22 cellular contexts compared by ENCODE assay signal in the genomic region with DNA sequence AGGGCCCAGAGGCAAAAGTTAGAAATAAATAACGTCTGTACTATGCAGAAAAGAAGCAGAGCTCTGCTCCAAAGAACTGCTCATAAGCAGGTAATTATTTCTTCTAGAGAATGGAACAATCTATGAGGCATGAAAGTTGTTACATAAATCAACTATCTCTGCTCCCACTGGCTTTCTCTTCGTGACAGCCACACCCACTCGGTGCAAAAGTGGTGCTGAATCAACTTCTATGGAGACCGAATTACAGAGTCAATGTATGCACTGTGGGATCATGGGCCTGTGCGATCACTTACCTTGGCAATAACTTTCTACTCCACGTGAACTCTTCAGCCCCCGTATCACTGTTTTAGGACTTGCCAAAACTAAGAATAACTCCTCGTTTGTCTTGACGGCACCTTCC.
DNase-seq lines count a peak whose midpoint lies in the region; ATAC-seq and TF ChIP-seq lines count a peak whose summit lies in the region.
"Had no signal": no experiment of that assay in that cellular context is flagged by ENCODE, and none has a peak within 500 bp of the region (broad histone marks: within the 10 kb centered on the region; RNA-seq: fewer than 3 reads in every experiment).

No MANE protein-coding gene starts in this region.

- DNase-seq in GM10266 (ENCODE audit: extremely low spot score) (peak; percentile 5), fibroblast of mammary gland (ENCODE audit: low read depth) (peak; percentile 15), putamen (ENCODE audit: low spot score) (peak; percentile 52)
- DNase-seq in activated T-cell treated with anti-CD3 and anti-CD28 coated beads, Interleukin-2, amount 50 U/mL, for 24 hours: no peak
- no peak for DNase-seq in activated T-cell treated with anti-CD3 and anti-CD28 coated beads, Interleukin-2, amount 50 U/mL, for 72 hours
- DNase-seq: activated CD4-positive, alpha-beta T cell treated with anti-CD3 and anti-CD28 coated beads, Interleukin-2, amount 10 ng/mL, durations not matched to agents 24 days and 14 days; activated CD8-positive, alpha-beta memory T cell treated with anti-CD3 and anti-CD28 coated beads, Interleukin-2, amount 50 U/mL, for 4 hours; activated gamma-delta T cell; H7; kidney; mesenchymal stem cell; NCI-H1092; tibial artery had no signal

- H3K4me3 Mint-ChIP-seq in activated T-cell treated with anti-CD3 and anti-CD28 coated beads, Interleukin-2, amount 50 U/mL, for 24 hours: no peak overlapping the region
- no peak overlapping the region for H3K4me3 Mint-ChIP-seq in activated T-cell treated with anti-CD3 and anti-CD28 coated beads, Interleukin-2, amount 50 U/mL, for 72 hours
- H3K4me3 Mint-ChIP-seq: activated CD4-positive, alpha-beta T cell treated with anti-CD3 and anti-CD28 coated beads, Interleukin-2, amount 10 ng/mL, durations not matched to agents 24 days and 14 days; dendritic cell treated with granulocyte-macrophage colony-stimulating factor and Interleukin-4, amounts not matched to agents 40 ng/mL and 50 ng/mL, for 4 days; stimulated activated naive CD8-positive, alpha-beta T cell treated with anti-CD3 and anti-CD28 coated beads, Interleukin-15, Interleukin-2, amounts not matched to agents 100 ng/mL and 50 ng/mL, for 24 hours had no signal

- H2AFZ ChIP-seq in OCI-LY1 (ENCODE audit: low read length): peak overlapping the region; percentile 79; the same call in 1 of the 2 replicates

- no peaks in the 10 kb centered on the region for H3K9me3 ChIP-seq in OCI-LY1 (ENCODE audit: low read length)
- H3K9me3 ChIP-seq: tibial artery had no signal

- H3K27me3 Mint-ChIP-seq in activated T-cell treated with anti-CD3 and anti-CD28 coated beads, Interleukin-2, amount 50 U/mL, for 24 hours: peaks cover 73% of the 10 kb centered on the region
- peaks cover 47% of the 10 kb centered on the region for H3K27me3 Mint-ChIP-seq in activated T-cell treated with anti-CD3 and anti-CD28 coated beads, Interleukin-2, amount 50 U/mL, for 72 hours (ENCODE audit: low read depth)
- H3K27me3 Mint-ChIP-seq: activated CD4-positive, alpha-beta T cell treated with anti-CD3 and anti-CD28 coated beads, Interleukin-2, amount 10 ng/mL, durations not matched to agents 24 days and 14 days; dendritic cell treated with granulocyte-macrophage colony-stimulating factor and Interleukin-4, amounts not matched to agents 40 ng/mL and 50 ng/mL, for 4 days; progenitor cell of endocrine pancreas; stimulated activated naive CD8-positive, alpha-beta T cell treated with anti-CD3 and anti-CD28 coated beads, Interleukin-15, Interleukin-2, amounts not matched to agents 100 ng/mL and 50 ng/mL, for 24 hours had no signal

- H3K27ac ChIP-seq in OCI-LY1 (ENCODE audit: low read depth, low read length, poor library complexity, severe bottlenecking): peak overlapping the region; percentile 96
- H3K27ac ChIP-seq: KMS-11, RWPE1, tibial artery had no signal

- H3K36me3 ChIP-seq in OCI-LY1 (ENCODE audit: insufficient read depth, low read length): no peaks in the 10 kb centered on the region
- H3K36me3 ChIP-seq: tibial artery had no signal

- H3K4me3 ChIP-seq in OCI-LY1 (ENCODE audit: low read depth, low read length, poor library complexity, severe bottlenecking) (peak overlapping the region; percentile 53), fibroblast of mammary gland (ENCODE audit: control insufficient read depth, low read depth, low read length) (no peak overlapping the region)
- H3K4me3 ChIP-seq: tibial artery had no signal

- H3K9ac ChIP-seq in OCI-LY1 (ENCODE audit: low read length): peak overlapping the region; percentile 75
- H3K9ac ChIP-seq: KMS-11 had no signal

- no peaks in the 10 kb centered on the region for H3F3A ChIP-seq in OCI-LY1 (ENCODE audit: insufficient read depth, low read length)

- H3K9me3 Mint-ChIP-seq in activated T-cell treated with anti-CD3 and anti-CD28 coated beads, Interleukin-2, amount 50 U/mL, for 24 hours: no peaks in the 10 kb centered on the region
- peaks cover 0 to 2% of the 10 kb centered on the region in 2 donors for H3K9me3 Mint-ChIP-seq in activated T-cell treated with anti-CD3 and anti-CD28 coated beads, Interleukin-2, amount 50 U/mL, for 72 hours
- H3K9me3 Mint-ChIP-seq: activated CD4-positive, alpha-beta T cell treated with anti-CD3 and anti-CD28 coated beads, Interleukin-2, amount 10 ng/mL, durations not matched to agents 24 days and 14 days; dendritic cell treated with granulocyte-macrophage colony-stimulating factor and Interleukin-4, amounts not matched to agents 40 ng/mL and 50 ng/mL, for 4 days; natural killer cell treated with Interleukin-12 subunit alpha and Interleukin-12 subunit beta and Interleukin-15 and Interleukin-18, amount 100 ng/mL, for 72 hours; stimulated activated naive CD8-positive, alpha-beta T cell treated with anti-CD3 and anti-CD28 coated beads, Interleukin-15, Interleukin-2, amounts not matched to agents 100 ng/mL and 50 ng/mL, for 24 hours had no signal

- H3K27ac Mint-ChIP-seq in activated T-cell treated with anti-CD3 and anti-CD28 coated beads, Interleukin-2, amount 50 U/mL, for 24 hours: no peak overlapping the region
- no peak overlapping the region for H3K27ac Mint-ChIP-seq in activated T-cell treated with anti-CD3 and anti-CD28 coated beads, Interleukin-2, amount 50 U/mL, for 72 hours
- H3K27ac Mint-ChIP-seq: activated CD4-positive, alpha-beta T cell treated with anti-CD3 and anti-CD28 coated beads, Interleukin-2, amount 10 ng/mL, durations not matched to agents 24 days and 14 days; dendritic cell treated with granulocyte-macrophage colony-stimulating factor and Interleukin-4, amounts not matched to agents 40 ng/mL and 50 ng/mL, for 4 days; progenitor cell of endocrine pancreas; stimulated activated naive CD8-positive, alpha-beta T cell treated with anti-CD3 and anti-CD28 coated beads, Interleukin-15, Interleukin-2, amounts not matched to agents 100 ng/mL and 50 ng/mL, for 24 hours had no signal

- H4K20me1 ChIP-seq in OCI-LY1 (ENCODE audit: insufficient read depth, low read length): no peaks in the 10 kb centered on the region

- H3K36me3 Mint-ChIP-seq in activated T-cell treated with anti-CD3 and anti-CD28 coated beads, Interleukin-2, amount 50 U/mL, for 24 hours (ENCODE audit: low read depth): no peaks in the 10 kb centered on the region
- peaks cover 0 to 4% of the 10 kb centered on the region in 2 donors for H3K36me3 Mint-ChIP-seq in activated T-cell treated with anti-CD3 and anti-CD28 coated beads, Interleukin-2, amount 50 U/mL, for 72 hours (ENCODE audit: insufficient read depth in 2 of 2)
- H3K36me3 Mint-ChIP-seq: natural killer cell treated with Interleukin-12 subunit alpha and Interleukin-12 subunit beta and Interleukin-15 and Interleukin-18, amount 100 ng/mL, for 72 hours had no signal

- no peaks in the 10 kb centered on the region for H3K79me2 ChIP-seq in OCI-LY1 (ENCODE audit: insufficient read depth, low read length)

- ATAC-seq in GM18519 (IDR thresholded peaks at IDR 0.05; ENCODE audit: low FRiP score, unreplicated experiment) (no peak), GM18502 (IDR thresholded peaks at IDR 0.05; ENCODE audit: poor library complexity, unreplicated experiment) (no peak)
- no peak for ATAC-seq in activated T-cell treated with anti-CD3 and anti-CD28 coated beads, Interleukin-2, amount 50 U/mL, for 72 hours (replicated peaks in 1 of 2)
- ATAC-seq: natural killer cell treated with Interleukin-12 subunit alpha and Interleukin-12 subunit beta and Interleukin-15 and Interleukin-18, amount 100 ng/mL, for 72 hours had no signal

- H3K4me1 Mint-ChIP-seq in activated T-cell treated with anti-CD3 and anti-CD28 coated beads, Interleukin-2, amount 50 U/mL, for 24 hours (ENCODE audit: low read depth): peaks cover 8% of the 10 kb centered on the region
- peaks cover 20% of the 10 kb centered on the region for H3K4me1 Mint-ChIP-seq in activated T-cell treated with anti-CD3 and anti-CD28 coated beads, Interleukin-2, amount 50 U/mL, for 72 hours (ENCODE audit: low read depth)

- H3K4me1 ChIP-seq in OCI-LY1 (ENCODE audit: insufficient read depth, low read length, severe bottlenecking): peaks cover 83% of the 10 kb centered on the region

- peak overlapping the region; percentile 76 for H3K4me2 ChIP-seq in OCI-LY1 (ENCODE audit: low read length)
- H3K4me2 ChIP-seq: KMS-11 had no signal

- TF ChIP-seq CTCF in GM10266 (IDR thresholded peaks at IDR 0.05; ENCODE audit: control insufficient read depth, insufficient read depth, low read depth, missing control alignments): no peak
- no peak for TF ChIP-seq CTCF in OCI-LY1 (IDR thresholded peaks at IDR 0.05; ENCODE audit: low read length)
- no peak for TF ChIP-seq CTCF in fibroblast of mammary gland (conservative IDR thresholded peaks at IDR 0.05; ENCODE audit: control insufficient read depth, insufficient read depth, low read depth, low read length)

- no peaks in the 10 kb centered on the region for H3K27me3 ChIP-seq in OCI-LY1 (ENCODE audit: insufficient read depth, low read length)
- H3K27me3 ChIP-seq: tibial artery had no signal

- no peaks in the 10 kb centered on the region for H3K9me2 ChIP-seq in OCI-LY1 (ENCODE audit: low read depth, low read length)

Comparison
In these comparisons a context has a peak if more than half of its experiments do, and no peak if none do; other contexts are left out.
1. DNase-seq: peak in GM10266 (single experiment), fibroblast of mammary gland (single experiment) and putamen (single experiment); none in activated T-cell treated with anti-CD3 and anti-CD28 coated beads, Interleukin-2, amount 50 U/mL, for 24 hours (single experiment) and activated T-cell treated with anti-CD3 and anti-CD28 coated beads, Interleukin-2, amount 50 U/mL, for 72 hours (0 of 2).